Comparison of ENCODE assay signal across 30 cellular contexts in genomic region chr6:39942903-39943580, GRCh38.
"Had no signal": no experiment of that assay in that cellular context is flagged by ENCODE, and none has a peak within 500 bp of the region (broad histone marks: within the 10 kb centered on the region; RNA-seq: fewer than 3 reads in every experiment).

No MANE protein-coding gene starts in this region.

- H3K27me3 ChIP-seq: dorsolateral prefrontal cortex, foreskin keratinocyte, heart right ventricle, left lung, right lobe of liver, suprapubic skin, transverse colon, upper lobe of right lung, uterus had no signal

- H3K27ac ChIP-seq: dorsolateral prefrontal cortex, epithelial cell of prostate, foreskin keratinocyte, gastroesophageal sphincter, left lung, lower lobe of right lung, suprapubic skin, transverse colon, upper lobe of right lung, uterus had no signal

- H3K4me3 ChIP-seq: dorsolateral prefrontal cortex, gastroesophageal sphincter, heart right ventricle, left lung, lower lobe of right lung, right lobe of liver, smooth muscle cell, suprapubic skin, transverse colon, upper lobe of right lung, uterus had no signal

- DNase-seq: dorsolateral prefrontal cortex; effector CD4-positive, alpha-beta T cell; endodermal cell; foreskin keratinocyte; heart right ventricle; hippocampal formation; left cardiac atrium; left lung; lower lobe of right lung; naive thymus-derived CD8-positive, alpha-beta T cell; nephron progenitor cell; nucleus accumbens; posterior cingulate gyrus; retina; right lobe of liver; stimulated activated CD4-positive, alpha-beta T cell treated with anti-CD3 and anti-CD28 coated beads, Interleukin-12 subunit alpha, Interleukin-12 subunit beta, amount 100 ng/mL, for 4 hours; stimulated activated CD4-positive, alpha-beta T cell treated with anti-CD3 and anti-CD28 coated beads, Interleukin-1b, Interleukin-23, amount 100 ng/mL, for 48 hours; stimulated activated CD4-positive, alpha-beta T cell treated with anti-CD3 and anti-CD28 coated beads, Interleukin-4, amount 100 ng/mL, for 1 hour; stimulated activated CD8-positive, alpha-beta memory T cell treated with anti-CD3 and anti-CD28 coated beads, Interleukin-4, amount 100 ng/mL, for 48 hours; stimulated activated naive CD4-positive, alpha-beta T cell; stimulated activated naive CD8-positive, alpha-beta T cell treated with anti-CD3 and anti-CD28 coated beads, Interleukin-15, amount 100 ng/mL, for 72 hours; transverse colon; upper lobe of right lung; uterus had no signal

- H3K4me1 ChIP-seq: foreskin keratinocyte, gastroesophageal sphincter, left lung, lower lobe of right lung, upper lobe of right lung, uterus had no signal

- FAIRE-seq: islet of Langerhans had no signal

- H3K36me3 ChIP-seq: gastroesophageal sphincter, heart right ventricle, left lung, lower lobe of right lung, right lobe of liver, suprapubic skin, transverse colon, upper lobe of right lung, uterus had no signal

- ATAC-seq: esophagus mucosa; foreskin keratinocyte; gastroesophageal sphincter; left lung; lower lobe of right lung; naive thymus-derived CD8-positive, alpha-beta T cell; stimulated activated naive CD8-positive, alpha-beta T cell treated with anti-CD3 and anti-CD28 coated beads, Interleukin-15, amount 100 ng/mL, for 72 hours; upper lobe of right lung had no signal

- H3K9me3 ChIP-seq: gastroesophageal sphincter, heart right ventricle, left lung, lower lobe of right lung, right lobe of liver, suprapubic skin, transverse colon, upper lobe of right lung, uterus had no signal
